In the genomic region with DNA sequence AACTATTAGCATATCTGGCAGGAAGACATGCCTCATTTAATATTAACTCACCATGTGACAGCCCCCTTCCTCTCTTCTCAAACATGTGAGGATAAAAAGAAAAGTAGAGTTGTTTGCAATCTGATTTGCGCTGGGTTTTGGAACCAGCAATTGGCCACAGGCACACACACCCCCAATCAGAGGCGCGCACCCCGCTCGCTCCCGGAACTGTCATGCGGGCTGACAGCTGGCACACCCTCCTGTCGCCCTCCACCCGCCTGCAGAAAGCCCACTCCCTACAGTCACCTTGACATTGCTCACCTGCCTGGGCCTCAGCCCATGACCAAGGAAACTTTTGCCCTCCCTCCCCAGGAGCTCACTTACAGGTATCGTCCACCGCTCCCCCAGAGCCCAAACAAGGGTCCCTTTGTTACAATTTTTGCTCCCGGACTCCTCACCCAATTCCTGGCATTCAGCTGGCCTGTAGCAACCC, we compare ENCODE assay signal across 8 cellular contexts. TPM values are rescaled to one million over a fixed set of nuclear protein-coding genes. Genes with fewer than 3 reads are reported as not detected.
DNase-seq lines count a peak whose midpoint lies in the region; ATAC-seq and TF ChIP-seq lines count a peak whose summit lies in the region.

No MANE protein-coding gene starts in this region.

- no peak for TF ChIP-seq CTCF in Panc1 (IDR thresholded peaks at IDR 0.05)
- no peak for TF ChIP-seq CTCF in epithelial cell of esophagus (IDR thresholded peaks at IDR 0.05; ENCODE audit: insufficient read depth, low read depth, low read length, missing control alignments)
- TF ChIP-seq CTCF in uterus (IDR thresholded peaks at IDR 0.05), result no peak

- peaks cover 5% of the 10 kb centered on the region for H3K4me1 Mint-ChIP-seq in activated naive CD4-positive, alpha-beta T cell treated with anti-CD3 and anti-CD28 coated beads for 36 hours (ENCODE audit: low read depth)

- H3K9ac ChIP-seq in mucosa of rectum (ENCODE audit: low read depth in 1 of 2, low read length in 2 of 2), result peak overlapping the region; percentile 79 to 93

- H3K4me3 ChIP-seq in Panc1 (ENCODE audit: low read depth in 2 of 2, low read length in 2 of 2) (peak overlapping the region; percentile 58 to 64), epithelial cell of esophagus (ENCODE audit: low read length) (peak overlapping the region; percentile 86), mucosa of rectum (ENCODE audit: low read length in 2 of 2) (peak overlapping the region; percentile 77 to 88), uterus (peak overlapping the region; percentile 57 to 74)

- intact Hi-C loops in activated naive CD4-positive, alpha-beta T cell treated with anti-CD3 and anti-CD28 coated beads for 36 hours (cut with micrococcal nuclease), result loop anchor here (5.0 kb wide), 3 partner anchors 72 to 103 kb away; no protein-coding TSS in a partner anchor
- intact Hi-C loops in Panc1 (cut with micrococcal nuclease; ENCODE audit: unreplicated experiment), result no loop called here
- intact Hi-C loops in uterus (cut with DNase I; ENCODE audit: low total_unique reads), result no loop called here

- no peak for TF ChIP-seq POLR2A in uterus (IDR thresholded peaks at IDR 0.05)

- in situ Hi-C loops in Panc1 (cut with HindIII; ENCODE audit: low pct_unique_long_range_greater_than_20kb, low sequenced_read_pairs), result no loop called here

- CTCF ChIA-PET in activated naive CD4-positive, alpha-beta T cell treated with anti-CD3 and anti-CD28 coated beads for 36 hours (lab: Charles Lee), result interaction anchor here (1.3 kb wide), 1 partner anchor 102 kb away, joined by 4 read pairs; no protein-coding TSS in a partner anchor
- CTCF ChIA-PET in Panc1 (lab: Charles Lee), result no interaction called here

- POLR2A ChIA-PET in Panc1 (lab: Charles Lee), result no interaction called here

- no peak overlapping the region for H3K27ac ChIP-seq in Panc1 (ENCODE audit: low read length)
- peak overlapping the region; percentile 93 to 95 for H3K27ac ChIP-seq in mucosa of rectum (ENCODE audit: low read depth in 2 of 2, low read length in 2 of 2)
- H3K27ac ChIP-seq in uterus, result peak overlapping the region; percentile 81 to 94

- H3K27me3 Mint-ChIP-seq in activated naive CD4-positive, alpha-beta T cell treated with anti-CD3 and anti-CD28 coated beads for 36 hours (ENCODE audit: low read depth), result peaks cover 35% of the 10 kb centered on the region

- DNase-seq in activated naive CD4-positive, alpha-beta T cell treated with anti-CD3 and anti-CD28 coated beads for 36 hours, result peak; percentile 7
- no peak for DNase-seq in activated naive CD4-positive, alpha-beta T cell (lab: John Stamatoyannopoulos, UW)
- DNase-seq in Panc1 (ENCODE audit: low read depth, low spot score) (no peak), epithelial cell of esophagus (ENCODE audit: low read depth) (peak; percentile 63), uterus (peak; percentile 18 to 20)

- H3K36me3 ChIP-seq in Panc1 (ENCODE audit: control insufficient read depth, insufficient read depth, low read length) (no peaks in the 10 kb centered on the region; the same call in 1 of the 2 replicates), mucosa of rectum (ENCODE audit: control insufficient read depth in 2 of 2, insufficient read depth in 2 of 2, low read length in 2 of 2) (no peaks in the 10 kb centered on the region), uterus (no peaks in the 10 kb centered on the region)

- peak overlapping the region; percentile 59 for H3K4me3 Mint-ChIP-seq in activated naive CD4-positive, alpha-beta T cell treated with anti-CD3 and anti-CD28 coated beads for 36 hours

- H3K4me1 ChIP-seq in Panc1 (ENCODE audit: control insufficient read depth, insufficient read depth, low read length), result peaks cover 5% of the 10 kb centered on the region; the same call in 1 of the 2 replicates
- H3K4me1 ChIP-seq in mucosa of rectum (ENCODE audit: control insufficient read depth in 2 of 2, insufficient read depth in 2 of 2, low read length in 2 of 2), result peaks cover 8 to 14% of the 10 kb centered on the region in 2 donors
- H3K4me1 ChIP-seq in uterus, result no peaks in the 10 kb centered on the region

- H3K27me3 ChIP-seq in Panc1 (ENCODE audit: control insufficient read depth, insufficient read depth, low read length) (peaks cover 18% of the 10 kb centered on the region), mucosa of rectum (ENCODE audit: control insufficient read depth in 2 of 2, insufficient read depth in 2 of 2, low read length in 2 of 2) (no peaks in the 10 kb centered on the region), uterus (no peaks in the 10 kb centered on the region)

- no peaks in the 10 kb centered on the region for H3K9me3 Mint-ChIP-seq in activated naive CD4-positive, alpha-beta T cell treated with anti-CD3 and anti-CD28 coated beads for 36 hours

- ATAC-seq in Panc1 (no peak; the same call in 1 of the 2 replicates), GM19397 (IDR thresholded peaks at IDR 0.05; ENCODE audit: unreplicated experiment) (no peak), HG03378 (IDR thresholded peaks at IDR 0.05; ENCODE audit: unreplicated experiment) (no peak)

- no TSS peak for BruUV-seq in Panc1 (replicated peaks; lab: Mats Ljungman, UMichigan)

- no peak overlapping the region for H3K27ac Mint-ChIP-seq in activated naive CD4-positive, alpha-beta T cell treated with anti-CD3 and anti-CD28 coated beads for 36 hours

- H3K9me3 ChIP-seq in Panc1 (ENCODE audit: control insufficient read depth, insufficient read depth, low read depth, low read length) (no peaks in the 10 kb centered on the region), mucosa of rectum (ENCODE audit: control insufficient read depth in 2 of 2, low read length in 2 of 2) (no peaks in the 10 kb centered on the region), uterus (no peaks in the 10 kb centered on the region)

- H3K36me3 Mint-ChIP-seq in activated naive CD4-positive, alpha-beta T cell treated with anti-CD3 and anti-CD28 coated beads for 36 hours (ENCODE audit: low read depth), result no peaks in the 10 kb centered on the region

RNA-seq across cellular contexts. Expression of a gene that starts 1.1 kb away (rescaled TPM):
- total RNA-seq in activated naive CD4-positive, alpha-beta T cell treated with anti-CD3 and anti-CD28 coated beads for 36 hours, result not detected
- total RNA-seq in Panc1 (2021; ENCODE audit: unreplicated experiment) (4.4 TPM), uterus (10 to 100 TPM in 2 of 4 donors, 1 to 10 TPM in 2; 4.1 to 32.6 (median 17.9) TPM)
- 1.9 TPM for polyA plus RNA-seq in Panc1 (2012; ENCODE audit: insufficient read length)

Comparison
In these comparisons a context has a peak if more than half of its experiments do, and no peak if none do; other contexts are left out.
1. DNase-seq: peak in activated naive CD4-positive, alpha-beta T cell treated with anti-CD3 and anti-CD28 coated beads for 36 hours (single experiment), epithelial cell of esophagus (single experiment) and uterus (2 of 2); none in activated naive CD4-positive, alpha-beta T cell (0 of 4) and Panc1 (single experiment).
2. Peak in every context shown above with its lines, with median percentiles within 50 percentile points of each other: H3K4me3 ChIP-seq.